Comparison of ENCODE assay signal across 8 cellular contexts in genomic region chr17:9959377-9959981, GRCh38. TPM values are rescaled to one million over a fixed set of nuclear protein-coding genes. Genes with fewer than 3 reads are reported as not detected.
DNase-seq lines count a peak whose midpoint lies in the region; ATAC-seq, FAIRE-seq and TF ChIP-seq lines count a peak whose summit lies in the region.

No MANE protein-coding gene starts in this region.

- TF ChIP-seq CTCF in GM12874 (IDR thresholded peaks at IDR 0.05; ENCODE audit: insufficient read depth, low read depth, low read length) (peak; percentile 79), neural progenitor cell (IDR thresholded peaks at IDR 0.05) (peak; percentile 82), stomach (IDR thresholded peaks at IDR 0.05) (peak in 2 of 7 experiments; percentile 19 to 38)

- H3K4me1 ChIP-seq in neural progenitor cell (peaks cover 7% of the 10 kb centered on the region), stomach (peaks cover 0 to 16% (median 5%) of the 10 kb centered on the region in 4 donors)

- DNase-seq in 8988T (peak; percentile 60), RCC 7860 (ENCODE audit: low spot score) (peak; percentile 8), ecto neural progenitor cell (ENCODE audit: low spot score) (peak; percentile 89), neural progenitor cell (ENCODE audit: low spot score) (peak; percentile 87), NCI-H187 treated with DMSO at 0.1 percent for 48 hours (lab: John Stamatoyannopoulos, UW) (no peak), stomach (no peak)

- intact Hi-C loops in stomach (cut with DNase I; ENCODE audit: low total_unique reads): no loop called here

- peak overlapping the region; percentile 79 for H3K4me3 Mint-ChIP-seq in neural progenitor cell

- H3K9me3 ChIP-seq in neural progenitor cell (ENCODE audit: low read depth) (no peaks in the 10 kb centered on the region), stomach (no peaks in the 10 kb centered on the region)

- H3K9ac ChIP-seq in neural progenitor cell: no peak overlapping the region

- no peak for ATAC-seq in GM18907 (IDR thresholded peaks at IDR 0.05; ENCODE audit: unreplicated experiment)

- H3K36me3 Mint-ChIP-seq in neural progenitor cell: no peaks in the 10 kb centered on the region

- peak overlapping the region; percentile 88 for H3K4me2 ChIP-seq in neural progenitor cell

- H3K4me3 ChIP-seq in neural progenitor cell: peak overlapping the region; percentile 47
- peak overlapping the region in 1 of 4 donors; percentile 3 for H3K4me3 ChIP-seq in stomach

- no peak overlapping the region for H3K27ac ChIP-seq in neural progenitor cell
- H3K27ac ChIP-seq in stomach: no peak overlapping the region

- WGBS in stomach, 5 donors: 13 to 20% (median 15%) methylated on average over 18 to 22 of the region's 22 CpGs

- H3K27me3 ChIP-seq in neural progenitor cell: no peaks in the 10 kb centered on the region
- H3K27me3 ChIP-seq in stomach: peaks cover 0 to 61% (median 5%) of the 10 kb centered on the region in 3 donors

- no peak for FAIRE-seq in RCC 7860 (lab: Jason Lieb, UNC)

- no peak for TF ChIP-seq EP300 in stomach (IDR thresholded peaks at IDR 0.05)

- H3K27me3 Mint-ChIP-seq in neural progenitor cell (ENCODE audit: insufficient read depth, low read depth): peaks cover 9% of the 10 kb centered on the region

- peaks cover 8% of the 10 kb centered on the region for H4K20me1 ChIP-seq in neural progenitor cell (ENCODE audit: low read depth)

- no peak for TF ChIP-seq POLR2A in stomach (IDR thresholded peaks at IDR 0.05)

- H3F3A ChIP-seq in neural progenitor cell (ENCODE audit: low read depth): peaks cover 6% of the 10 kb centered on the region

- no peaks in the 10 kb centered on the region for H3K79me2 ChIP-seq in neural progenitor cell (ENCODE audit: low read depth)

- H3K27ac Mint-ChIP-seq in neural progenitor cell: peak overlapping the region; percentile 72

- no peaks in the 10 kb centered on the region for H3K9me3 Mint-ChIP-seq in neural progenitor cell

- H2AFZ ChIP-seq in neural progenitor cell (replicated peaks): peak overlapping the region; percentile 85

- H3K36me3 ChIP-seq in neural progenitor cell (no peaks in the 10 kb centered on the region), stomach (peaks cover 0 to 17% (median 0%) of the 10 kb centered on the region in 4 donors)

- H3K4me1 Mint-ChIP-seq in neural progenitor cell: peaks cover 19% of the 10 kb centered on the region

RNA-seq across cellular contexts. Expression of gene RCVRN, which starts 54.4 kb away (rescaled TPM):
- total RNA-seq in neural progenitor cell (ENCODE audit: low replicate concordance) (not detected in 2 replicates), stomach (under 1 TPM in 1 of 5 donors, not detected in 4; 0.18 TPM)
- under 1 TPM in 1 of 3 donors, not detected in 2; 0.75 TPM for polyA plus RNA-seq in stomach

Comparison
In these comparisons a context has a peak if more than half of its experiments do, and no peak if none do; other contexts are left out.
1. DNase-seq: peak in 8988T (single experiment), RCC 7860 (single experiment), ecto neural progenitor cell (single experiment) and neural progenitor cell (single experiment); none in NCI-H187 treated with DMSO at 0.1 percent for 48 hours (single experiment) and stomach (single experiment).